In the genomic region with DNA sequence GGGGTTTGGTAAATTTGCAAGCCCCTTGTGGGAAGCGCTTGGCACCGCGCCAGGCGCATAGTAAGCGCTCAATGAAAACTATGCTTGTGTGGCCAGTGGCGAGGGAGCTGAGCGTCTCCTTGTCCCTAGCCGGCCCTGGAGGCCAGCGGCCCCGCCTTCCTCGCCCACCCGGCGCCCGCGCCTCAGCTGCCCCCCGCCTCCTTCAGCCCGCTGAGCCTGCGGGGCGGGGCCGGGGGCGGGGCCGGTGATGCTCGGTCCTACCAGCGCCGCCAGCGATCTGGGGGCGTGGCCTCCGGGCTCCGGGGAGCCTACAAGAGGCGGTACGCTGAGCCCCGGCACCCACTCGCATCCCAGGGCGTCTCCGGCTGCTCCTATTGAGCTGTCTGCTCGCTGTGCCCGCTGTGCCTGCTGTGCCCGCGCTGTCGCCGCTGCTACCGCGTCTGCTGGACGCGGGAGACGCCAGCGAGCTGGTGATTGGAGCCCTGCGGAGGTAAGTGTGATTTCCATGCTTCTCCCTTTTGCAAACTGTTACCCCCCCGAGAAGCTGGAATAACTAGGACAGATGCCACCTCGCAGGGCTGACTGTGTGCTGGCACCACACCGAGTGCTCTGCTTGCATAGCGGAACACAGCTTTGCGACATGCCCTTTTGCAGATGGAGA, we compare ENCODE assay signal across 9 cellular contexts. TPM values are rescaled to one million over a fixed set of nuclear protein-coding genes. Genes with fewer than 3 reads are reported as not detected.
A peak's percentile ranks its signal among the peaks of the same experiment; 100 is the strongest.
DNase-seq lines count a peak whose midpoint lies in the region; ATAC-seq and TF ChIP-seq lines count a peak whose summit lies in the region.
"Had no signal": no experiment of that assay in that cellular context is flagged by ENCODE, and none has a peak within 500 bp of the region (broad histone marks: within the 10 kb centered on the region; RNA-seq: fewer than 3 reads in every experiment).

A gene with protein sequence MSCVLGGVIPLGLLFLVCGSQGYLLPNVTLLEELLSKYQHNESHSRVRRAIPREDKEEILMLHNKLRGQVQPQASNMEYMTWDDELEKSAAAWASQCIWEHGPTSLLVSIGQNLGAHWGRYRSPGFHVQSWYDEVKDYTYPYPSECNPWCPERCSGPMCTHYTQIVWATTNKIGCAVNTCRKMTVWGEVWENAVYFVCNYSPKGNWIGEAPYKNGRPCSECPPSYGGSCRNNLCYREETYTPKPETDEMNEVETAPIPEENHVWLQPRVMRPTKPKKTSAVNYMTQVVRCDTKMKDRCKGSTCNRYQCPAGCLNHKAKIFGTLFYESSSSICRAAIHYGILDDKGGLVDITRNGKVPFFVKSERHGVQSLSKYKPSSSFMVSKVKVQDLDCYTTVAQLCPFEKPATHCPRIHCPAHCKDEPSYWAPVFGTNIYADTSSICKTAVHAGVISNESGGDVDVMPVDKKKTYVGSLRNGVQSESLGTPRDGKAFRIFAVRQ (plus strand): TSS at position 342 of the 661 bp plus-strand sequence. CDS start 18,511 bp downstream, outside the sequence.

- H3K4me1 Mint-ChIP-seq in activated T-helper 1 cell treated with anti-CD3 and anti-CD28 coated beads, Interleukin-12 subunit alpha, Interleukin-12 subunit beta, Interleukin-2, Interleukin-4 antibody, amounts not matched to agents 30 ng/mL and 10 ng/mL and 1 ng/mL, durations not matched to agents 14 hours and 24 hours and 36 hours (ENCODE audit: low read depth), result peaks cover 9% of the 10 kb centered on the region

- peak in 1 of 6 experiments; percentile 9 for TF ChIP-seq CTCF in esophagus squamous epithelium (IDR thresholded peaks at IDR 0.05)

- peaks cover 28% of the 10 kb centered on the region for H3K27me3 Mint-ChIP-seq in activated T-helper 1 cell treated with anti-CD3 and anti-CD28 coated beads, Interleukin-12 subunit alpha, Interleukin-12 subunit beta, Interleukin-2, Interleukin-4 antibody, amounts not matched to agents 30 ng/mL and 10 ng/mL and 1 ng/mL, durations not matched to agents 14 hours and 24 hours and 36 hours (ENCODE audit: insufficient read depth)

- H3K4me3 ChIP-seq in esophagus squamous epithelium (peak within 1 kb of the TSS; percentile 33 to 65 (median 58)), muscle layer of colon (ENCODE audit: low read depth in 1 of 2, low read length in 2 of 2) (peak within 1 kb of the TSS; percentile 78 to 86)

- H3K9me3 Mint-ChIP-seq in activated T-helper 1 cell treated with anti-CD3 and anti-CD28 coated beads, Interleukin-12 subunit alpha, Interleukin-12 subunit beta, Interleukin-2, Interleukin-4 antibody, amounts not matched to agents 30 ng/mL and 10 ng/mL and 1 ng/mL, durations not matched to agents 14 hours and 24 hours and 36 hours, result no peaks in the 10 kb centered on the region

- H3K9me3 ChIP-seq in esophagus squamous epithelium, result no peaks in the 10 kb centered on the region
- no peaks in the 10 kb centered on the region for H3K9me3 ChIP-seq in muscle layer of colon (ENCODE audit: low read length)

- ATAC-seq in GM18861 (IDR thresholded peaks at IDR 0.05; ENCODE audit: unreplicated experiment), result no peak

- peak in 2 of 4 donors; percentile 94 to 98 for TF ChIP-seq POLR2A in esophagus squamous epithelium (IDR thresholded peaks at IDR 0.05)

- H3K27me3 ChIP-seq in esophagus squamous epithelium, result peaks cover 0 to 69% (median 0%) of the 10 kb centered on the region in 4 donors
- H3K27me3 ChIP-seq in muscle layer of colon (ENCODE audit: control insufficient read depth in 1 of 2, insufficient read depth in 2 of 2, low read length in 2 of 2), result no peaks in the 10 kb centered on the region

- peak; percentile 20; the same call in 1 of the 2 replicates for TF ChIP-seq RAD21 in Ishikawa (IDR thresholded peaks at IDR 0.05; ENCODE audit: low read depth)

- no peaks in the 10 kb centered on the region for H3K36me3 Mint-ChIP-seq in activated T-helper 1 cell treated with anti-CD3 and anti-CD28 coated beads, Interleukin-12 subunit alpha, Interleukin-12 subunit beta, Interleukin-2, Interleukin-4 antibody, amounts not matched to agents 30 ng/mL and 10 ng/mL and 1 ng/mL, durations not matched to agents 14 hours and 24 hours and 36 hours (ENCODE audit: low read depth)

- H3K27ac ChIP-seq in esophagus squamous epithelium (peak within 1 kb of the TSS; percentile 52 to 93 (median 92)), muscle layer of colon (ENCODE audit: low read depth, low read length) (peak within 1 kb of the TSS; percentile 94)

- peak within 1 kb of the TSS; percentile 68 for H3K4me3 Mint-ChIP-seq in activated T-helper 1 cell treated with anti-CD3 and anti-CD28 coated beads, Interleukin-12 subunit alpha, Interleukin-12 subunit beta, Interleukin-2, Interleukin-4 antibody, amounts not matched to agents 30 ng/mL and 10 ng/mL and 1 ng/mL, durations not matched to agents 14 hours and 24 hours and 36 hours

- 3 to 14% methylated on average over 4 to 6 of the region's 53 CpGs for WGBS in esophagus squamous epithelium, 2 donors

- no peak for TF ChIP-seq EP300 in Ishikawa (IDR thresholded peaks at IDR 0.05; ENCODE audit: borderline replicate concordance)

- intact Hi-C loops in activated T-helper 1 cell treated with anti-CD3 and anti-CD28 coated beads, Interleukin-12 subunit alpha, Interleukin-12 subunit beta, Interleukin-2, Interleukin-4 antibody, amounts not matched to agents 30 ng/mL and 10 ng/mL and 1 ng/mL, durations not matched to agents 14 hours and 24 hours and 36 hours (cut with micrococcal nuclease), result loop anchor here (1.0 kb wide), 2 partner anchors 8 to 210 kb away; no protein-coding TSS in a partner anchor
- intact Hi-C loops in esophagus squamous epithelium (cut with DNase I), result no loop called here

- peak within 1 kb of the TSS; percentile 93 for H3K9ac ChIP-seq in muscle layer of colon (ENCODE audit: low read length)

- H3K4me1 ChIP-seq in esophagus squamous epithelium (peaks cover 14 to 49% (median 14%) of the 10 kb centered on the region in 3 donors), muscle layer of colon (ENCODE audit: insufficient read depth, low read length) (peaks cover 30% of the 10 kb centered on the region)

- no peak within 1 kb of the TSS for H3K27ac Mint-ChIP-seq in activated T-helper 1 cell treated with anti-CD3 and anti-CD28 coated beads, Interleukin-12 subunit alpha, Interleukin-12 subunit beta, Interleukin-2, Interleukin-4 antibody, amounts not matched to agents 30 ng/mL and 10 ng/mL and 1 ng/mL, durations not matched to agents 14 hours and 24 hours and 36 hours

- peak; percentile 57 for DNase-seq in DMS 273 treated with DMSO at 0.1 percent for 48 hours (lab: John Stamatoyannopoulos, UW)
- DNase-seq in activated T-helper 1 cell treated with anti-CD3 and anti-CD28 coated beads, Interleukin-12 subunit alpha, Interleukin-12 subunit beta, Interleukin-2, Interleukin-4 antibody, amounts not matched to agents 30 ng/mL and 10 ng/mL and 1 ng/mL, durations not matched to agents 14 hours and 24 hours and 36 hours (ENCODE audit: low spot score), result peak; percentile 82
- peak; percentile 49 for DNase-seq in esophagus squamous epithelium (lab: John Stamatoyannopoulos, UW)
- DNase-seq in stimulated activated CD8-positive, alpha-beta memory T cell treated with anti-CD3 and anti-CD28 coated beads, Interleukin-4, amount 100 ng/mL, for 1 hour (ENCODE audit: low read depth in 2 of 2, low spot score in 1 of 2), result peak; percentile 57 to 67

- H3K36me3 ChIP-seq in esophagus squamous epithelium (no peaks in the 10 kb centered on the region), muscle layer of colon (ENCODE audit: insufficient read depth, low read length) (peaks cover 4% of the 10 kb centered on the region)

TF ChIP-seq in Ishikawa, 13 proteins besides CTCF, POLR2A, EP300 and RAD21 (continues in another document):
- TF ChIP-seq TEAD4 (IDR thresholded peaks at IDR 0.05), result no peak
- TF ChIP-seq TAF1 (IDR thresholded peaks at IDR 0.05; ENCODE audit: low read depth), result peak; percentile 79
- TF ChIP-seq, protein P1, sequence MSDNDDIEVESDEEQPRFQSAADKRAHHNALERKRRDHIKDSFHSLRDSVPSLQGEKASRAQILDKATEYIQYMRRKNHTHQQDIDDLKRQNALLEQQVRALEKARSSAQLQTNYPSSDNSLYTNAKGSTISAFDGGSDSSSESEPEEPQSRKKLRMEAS (IDR thresholded peaks at IDR 0.05), result no peak
- TF ChIP-seq FOXM1 (IDR thresholded peaks at IDR 0.05; ENCODE audit: borderline replicate concordance, low read depth), result no peak
- no peak; the same call in 1 of the 2 replicates for TF ChIP-seq EGR1 (IDR thresholded peaks at IDR 0.05)
- TF ChIP-seq, protein P2, sequence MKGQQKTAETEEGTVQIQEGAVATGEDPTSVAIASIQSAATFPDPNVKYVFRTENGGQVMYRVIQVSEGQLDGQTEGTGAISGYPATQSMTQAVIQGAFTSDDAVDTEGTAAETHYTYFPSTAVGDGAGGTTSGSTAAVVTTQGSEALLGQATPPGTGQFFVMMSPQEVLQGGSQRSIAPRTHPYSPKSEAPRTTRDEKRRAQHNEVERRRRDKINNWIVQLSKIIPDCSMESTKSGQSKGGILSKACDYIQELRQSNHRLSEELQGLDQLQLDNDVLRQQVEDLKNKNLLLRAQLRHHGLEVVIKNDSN (IDR thresholded peaks at IDR 0.05), result no peak

RNA-seq across cellular contexts. Expression of the gene that starts here (rescaled TPM):
- polyA plus RNA-seq in PFSK-1 (2012; ENCODE audit: insufficient read length, low read depth), result 27.1 TPM
- total RNA-seq in activated T-helper 1 cell treated with anti-CD3 and anti-CD28 coated beads, Interleukin-12 subunit alpha, Interleukin-12 subunit beta, Interleukin-2, Interleukin-4 antibody, amounts not matched to agents 30 ng/mL and 10 ng/mL and 1 ng/mL, durations not matched to agents 14 hours and 24 hours and 36 hours, result 0.20 TPM in 1 of 2 replicates, not detected in the other
- 100 to 1,000 TPM in 1 of 4 donors, 10 to 100 TPM in 2, 1 to 10 TPM in 1; 6.0 to 166 (median 24.2) TPM for total RNA-seq in esophagus squamous epithelium
- total RNA-seq: HT1080 had no signal

Comparison
In these comparisons a context has a peak if more than half of its experiments do, and no peak if none do; other contexts are left out.
1. Peak in DNase-seq in activated T-helper 1 cell treated with anti-CD3 and anti-CD28 coated beads, Interleukin-12 subunit alpha, Interleukin-12 subunit beta, Interleukin-2, Interleukin-4 antibody, amounts not matched to agents 30 ng/mL and 10 ng/mL and 1 ng/mL, durations not matched to agents 14 hours and 24 hours and 36 hours; RNA of the gene not detected or under 1 TPM.